1 cellular context compared by ENCODE assay signal in genomic region chrX:39475372-39475771, GRCh38.
TF ChIP-seq lines count a peak whose summit lies in the region.

No MANE protein-coding gene starts in this region.

TF ChIP-seq in HEK293, 187 proteins besides CTCF, POLR2A, EP300 and RAD21 (continued from another document):
- TF ChIP-seq ZNF280D (tag by site-specific recombination; IDR thresholded peaks at IDR 0.05) (no peak), EGR2 (tag by site-specific recombination; IDR thresholded peaks at IDR 0.05; ENCODE audit: low read depth) (peak; percentile 91), ZBTB26 (tag by site-specific recombination; optimal IDR thresholded peaks at IDR 0.05) (no peak), ZNF132 (tag by site-specific recombination; IDR thresholded peaks at IDR 0.05; ENCODE audit: borderline replicate concordance) (no peak), ZNF423 (tag by site-specific recombination; IDR thresholded peaks at IDR 0.05) (no peak), ZNF221 (tag by site-specific recombination; IDR thresholded peaks at IDR 0.05; ENCODE audit: borderline replicate concordance) (no peak), ZNF768 (tag by site-specific recombination; IDR thresholded peaks at IDR 0.05) (no peak)
TF ChIP-seq in HEK293: peak in this region for 2.
